Comparison of ENCODE assay signal across 8 cellular contexts in genomic region chr10:69180525-69181204, GRCh38. TPM values are rescaled to one million over a fixed set of nuclear protein-coding genes. Genes with fewer than 3 reads are reported as not detected.
A peak's percentile ranks its signal among the peaks of the same experiment; 100 is the strongest.
DNase-seq lines count a peak whose midpoint lies in the region; ATAC-seq and TF ChIP-seq lines count a peak whose summit lies in the region.

No MANE protein-coding gene starts in this region.

- H3K36me3 ChIP-seq in SJSA1 (peaks cover 27% of the 10 kb centered on the region), aorta (ENCODE audit: control insufficient read depth in 1 of 2, insufficient read depth in 2 of 2, low read length in 1 of 2) (no peaks in the 10 kb centered on the region)

- no peak for TF ChIP-seq CTCF in mesothelial cell of epicardium (IDR thresholded peaks at IDR 0.05; ENCODE audit: unreplicated experiment)
- no peak for TF ChIP-seq CTCF in GM13976 (IDR thresholded peaks at IDR 0.05; ENCODE audit: borderline replicate concordance, control extremely low read depth, extremely low read depth, insufficient read depth, missing control alignments)

- H3K4me1 ChIP-seq in SJSA1 (replicated peaks): peaks cover 12% of the 10 kb centered on the region
- peaks cover 0 to 5% of the 10 kb centered on the region in 2 donors for H3K4me1 ChIP-seq in aorta (ENCODE audit: control insufficient read depth in 1 of 2, insufficient read depth in 2 of 2, low read length in 2 of 2)

- H3K36me3 Mint-ChIP-seq in mesothelial cell of epicardium: no peaks in the 10 kb centered on the region

- ATAC-seq in GM21619 (IDR thresholded peaks at IDR 0.05; ENCODE audit: unreplicated experiment) (peak; percentile 33), aorta (ENCODE audit: low FRiP score) (no peak)

- peak overlapping the region; percentile 95 for H3K4me3 Mint-ChIP-seq in mesothelial cell of epicardium

- 3 to 4% methylated on average over 29 of the region's 29 CpGs for WGBS in aorta, 2 donors

- H3K4me3 ChIP-seq in SJSA1: peak overlapping the region; percentile 90
- peak overlapping the region; percentile 46 to 95 for H3K4me3 ChIP-seq in aorta (ENCODE audit: low read length in 2 of 2)

- intact Hi-C loops in aorta (cut with DNase I): loop anchor here in 1 of 2 donors (10.0 kb wide), 1 partner anchor 56 kb away; the partner anchor contains the start of gene VPS26A

- H3K4me1 Mint-ChIP-seq in mesothelial cell of epicardium: peaks cover 21% of the 10 kb centered on the region

- no peaks in the 10 kb centered on the region for H3K27me3 Mint-ChIP-seq in mesothelial cell of epicardium (ENCODE audit: low read depth)

- DNase-seq in AG08395 (ENCODE audit: low spot score): peak; percentile 19
- DNase-seq in SJSA1 (ENCODE audit: low read depth in 1 of 2, low spot score in 2 of 2): peak in 1 of 2 experiments; percentile 48
- DNase-seq in mesothelial cell of epicardium (ENCODE audit: low spot score in 2 of 2, unreplicated experiment in 2 of 2): no peak
- peak in 1 of 2 donors; percentile 57 for DNase-seq in aorta
- no peak for DNase-seq in GM13976 (ENCODE audit: low spot score)
- no peak for DNase-seq in NCI-H526 treated with DMSO at 0.1 percent for 48 hours (lab: John Stamatoyannopoulos, UW)

- in situ Hi-C loops in GM13976 (cut with MboI; ENCODE audit: low sequenced_read_pairs, unreplicated experiment): no loop called here

- no peaks in the 10 kb centered on the region for H3K27me3 ChIP-seq in SJSA1 (replicated peaks)
- H3K27me3 ChIP-seq in aorta (ENCODE audit: control insufficient read depth in 1 of 2, insufficient read depth in 2 of 2, low read length in 1 of 2): no peaks in the 10 kb centered on the region

- peak overlapping the region; percentile 99 for H3K27ac ChIP-seq in SJSA1
- H3K27ac ChIP-seq in cingulate gyrus (ENCODE audit: low read depth, low read length): peak overlapping the region; percentile 100
- peak overlapping the region in 1 of 2 donors; percentile 50 for H3K27ac ChIP-seq in aorta (ENCODE audit: low read depth in 1 of 2, low read length in 2 of 2)

- no peaks in the 10 kb centered on the region for H3K9me3 Mint-ChIP-seq in mesothelial cell of epicardium

- H3K27ac Mint-ChIP-seq in mesothelial cell of epicardium: peak overlapping the region; percentile 100

- H3K9me3 ChIP-seq in SJSA1 (replicated peaks) (no peaks in the 10 kb centered on the region), aorta (ENCODE audit: control insufficient read depth, low read length) (no peaks in the 10 kb centered on the region)

RNA-seq across cellular contexts. Expression of gene SUPV3L1, which starts 0.6 kb away (rescaled TPM):
- 22.0 and 26.1 TPM in 2 replicates for total RNA-seq in SJSA1 (2014; rRNA removed; shearing (Covaris generic))
- total RNA-seq in mesothelial cell of epicardium (38.0 to 42.4 TPM (median 38.3 TPM) in 3 replicates), aorta (10 to 100 TPM; 21.4 to 28.2 TPM)
- polyA plus RNA-seq in aorta: 10 to 100 TPM; 15.8 to 76.3 TPM

RNA-seq across cellular contexts. Expression of gene HKDC1, which starts 39.5 kb away (rescaled TPM):
- 0.06 and 0.50 TPM in 2 replicates for total RNA-seq in SJSA1 (2014; rRNA removed; shearing (Covaris generic))
- total RNA-seq in mesothelial cell of epicardium: 0.14 TPM in 1 of 3 replicates, not detected in the others
- not detected for total RNA-seq in aorta
- polyA plus RNA-seq in aorta: 1 to 10 TPM in 1 of 2 donors, not detected in 1; 3.1 TPM

RNA-seq across cellular contexts. Expression of gene VPS26A, which starts 56.7 kb away (rescaled TPM):
- total RNA-seq in SJSA1 (2014; rRNA removed; shearing (Covaris generic)): 18.6 and 24.0 TPM in 2 replicates
- total RNA-seq in mesothelial cell of epicardium (40.1 to 44.6 TPM (median 43.5 TPM) in 3 replicates), aorta (10 to 100 TPM; 47.4 to 49.2 TPM)
- polyA plus RNA-seq in aorta: 10 to 100 TPM; 31.9 to 42.4 TPM
